In the genomic region with DNA sequence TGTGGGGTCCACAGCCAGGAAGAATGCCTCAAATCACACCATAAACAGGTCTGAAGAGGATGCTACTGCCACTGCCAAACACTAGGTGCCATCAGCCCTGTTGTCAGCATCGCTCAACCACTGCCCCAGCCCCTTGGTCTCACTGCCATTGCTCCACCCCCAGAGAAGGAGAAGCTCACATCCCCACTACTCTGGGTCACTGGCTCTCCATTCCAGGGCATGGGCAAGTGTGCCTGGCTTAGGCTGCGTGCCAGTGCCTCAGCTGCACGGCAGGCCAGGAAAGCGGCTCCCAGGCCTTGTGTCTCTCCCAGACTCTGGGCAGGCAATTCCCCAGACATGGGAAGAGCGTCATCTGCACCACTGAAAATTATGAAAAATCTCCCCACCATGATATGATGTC, we compare ENCODE assay signal across 1 cellular context.
TF ChIP-seq lines count a peak whose summit lies in the region.

No MANE protein-coding gene starts in this region.

TF ChIP-seq in HepG2, 621 proteins besides CTCF, POLR2A, EP300 and RAD21:
- TF ChIP-seq ZNF792 (CRISPR knock-in tag; IDR thresholded peaks at IDR 0.05): no peak
- TF ChIP-seq CC2D1A (CRISPR knock-in tag; IDR thresholded peaks at IDR 0.05): no peak
- 0 out of 2 replicates have a peak, but pooled peaks have one; percentile 18 for TF ChIP-seq PHF20 (CRISPR knock-in tag; IDR thresholded peaks at IDR 0.05)
- no peak for TF ChIP-seq SRF (IDR thresholded peaks at IDR 0.05; ENCODE audit: low read depth, low read length)
- no peak for TF ChIP-seq GTF2F1 (IDR thresholded peaks at IDR 0.05; ENCODE audit: low read length)
- no peak for TF ChIP-seq KLF6 (CRISPR knock-in tag; IDR thresholded peaks at IDR 0.05)
- TF ChIP-seq ZC3H13 (CRISPR knock-in tag; IDR thresholded peaks at IDR 0.05): no peak
- no peak for TF ChIP-seq MEIS2 (CRISPR knock-in tag; IDR thresholded peaks at IDR 0.05)
- no peak for TF ChIP-seq TOPORS (CRISPR knock-in tag; IDR thresholded peaks at IDR 0.05)
- no peak for TF ChIP-seq ZFP36 (IDR thresholded peaks at IDR 0.05; ENCODE audit: borderline replicate concordance, low read depth, low read length, partially characterized antibody)
- no peak for TF ChIP-seq SSRP1 (CRISPR knock-in tag; IDR thresholded peaks at IDR 0.05)
- TF ChIP-seq, protein P1, sequence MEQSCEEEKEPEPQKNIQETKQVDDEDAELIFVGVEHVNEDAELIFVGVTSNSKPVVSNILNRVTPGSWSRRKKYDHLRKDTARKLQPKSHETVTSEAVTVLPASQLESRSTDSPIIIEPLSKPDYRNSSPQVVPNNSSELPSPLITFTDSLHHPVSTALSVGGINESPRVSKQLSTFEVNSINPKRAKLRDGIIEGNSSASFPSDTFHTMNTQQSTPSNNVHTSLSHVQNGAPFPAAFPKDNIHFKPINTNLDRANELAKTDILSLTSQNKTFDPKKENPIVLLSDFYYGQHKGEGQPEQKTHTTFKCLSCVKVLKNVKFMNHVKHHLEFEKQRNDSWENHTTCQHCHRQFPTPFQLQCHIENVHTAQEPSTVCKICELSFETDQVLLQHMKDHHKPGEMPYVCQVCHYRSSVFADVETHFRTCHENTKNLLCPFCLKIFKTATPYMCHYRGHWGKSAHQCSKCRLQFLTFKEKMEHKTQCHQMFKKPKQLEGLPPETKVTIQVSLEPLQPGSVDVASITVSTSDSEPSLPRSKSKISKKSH (CRISPR knock-in tag; IDR thresholded peaks at IDR 0.05; ENCODE audit: borderline replicate concordance): 0 out of 2 replicates have a peak, but pooled peaks have one; percentile 16
- 0 out of 2 replicates have a peak, but pooled peaks have one; percentile 21 for TF ChIP-seq ZNF737 (CRISPR knock-in tag; IDR thresholded peaks at IDR 0.05; ENCODE audit: borderline replicate concordance)
